Comparison of ENCODE assay signal across 13 cellular contexts in genomic region chr5:97658116-97658900, GRCh38.
DNase-seq lines count a peak whose midpoint lies in the region; TF ChIP-seq lines count a peak whose summit lies in the region.
"Had no signal": no experiment of that assay in that cellular context is flagged by ENCODE, and none has a peak within 500 bp of the region (broad histone marks: within the 10 kb centered on the region; RNA-seq: fewer than 3 reads in every experiment).

No MANE protein-coding gene starts in this region.

- TF ChIP-seq CTCF in GM13977 (IDR thresholded peaks at IDR 0.05; ENCODE audit: extremely low read depth, insufficient read depth, missing control alignments) = no peak

- no peaks in the 10 kb centered on the region for H3K4me1 Mint-ChIP-seq in CD8-positive, alpha-beta memory T cell

- POLR2A ChIA-PET in CD8-positive, alpha-beta memory T cell (lab: Charles Lee) = no interaction called here

- no peaks in the 10 kb centered on the region for H3K36me3 ChIP-seq in adipocyte (ENCODE audit: control insufficient read depth, insufficient read depth, low read length, severe bottlenecking)
- H3K36me3 ChIP-seq in CD8-positive, alpha-beta memory T cell (ENCODE audit: insufficient read depth, low read length) = no peaks in the 10 kb centered on the region
- H3K36me3 ChIP-seq: BLaER1 treated with 17β-estradiol and CSF1 and Interleukin-3, amounts not matched to agents 10 nM and 100 nM had no signal

- no peaks in the 10 kb centered on the region for H3K9me3 ChIP-seq in adipocyte (ENCODE audit: control insufficient read depth, low read length)
- no peaks in the 10 kb centered on the region for H3K9me3 ChIP-seq in CD8-positive, alpha-beta memory T cell (ENCODE audit: low read length)
- H3K9me3 ChIP-seq: BLaER1 treated with 17β-estradiol and CSF1 and Interleukin-3, amounts not matched to agents 10 nM and 100 nM had no signal

- H3K9me3 Mint-ChIP-seq in CD8-positive, alpha-beta memory T cell = peaks cover 0 to 14% (median 0%) of the 10 kb centered on the region in 5 donors

- H3K36me3 Mint-ChIP-seq in CD8-positive, alpha-beta memory T cell = no peaks in the 10 kb centered on the region

- H3K27me3 Mint-ChIP-seq in CD8-positive, alpha-beta memory T cell = no peaks in the 10 kb centered on the region

- no peaks in the 10 kb centered on the region for H3K27me3 ChIP-seq in adipocyte (replicated peaks; ENCODE audit: control insufficient read depth, insufficient read depth, low read length)
- H3K27me3 ChIP-seq in CD8-positive, alpha-beta memory T cell (ENCODE audit: insufficient read depth, low read length, poor library complexity, severe bottlenecking) = no peaks in the 10 kb centered on the region
- H3K27me3 ChIP-seq: BLaER1 treated with 17β-estradiol and CSF1 and Interleukin-3, amounts not matched to agents 10 nM and 100 nM had no signal

- H3K4me1 ChIP-seq in adipocyte (ENCODE audit: control insufficient read depth, insufficient read depth, low read length) = peaks cover 22% of the 10 kb centered on the region
- no peaks in the 10 kb centered on the region for H3K4me1 ChIP-seq in CD8-positive, alpha-beta memory T cell (ENCODE audit: insufficient read depth, low read length)
- H3K4me1 ChIP-seq: BLaER1 treated with 17β-estradiol and CSF1 and Interleukin-3, amounts not matched to agents 10 nM and 100 nM had no signal

- no peak overlapping the region for H3K27ac ChIP-seq in CD8-positive, alpha-beta memory T cell (ENCODE audit: low read depth, low read length)
- H3K27ac ChIP-seq: BLaER1 treated with 17β-estradiol and CSF1 and Interleukin-3, amounts not matched to agents 10 nM and 100 nM had no signal

- DNase-seq in LHCN-M2 (ENCODE audit: low read depth) (peak; percentile 19), adipocyte (ENCODE audit: low read depth) (peak; percentile 22), fibroblast of peridontal ligament (ENCODE audit: extremely low read depth) (peak; percentile 39), GM13977 (ENCODE audit: low spot score) (no peak), NCI-H82 (lab: John Stamatoyannopoulos, UW) (no peak), NCI-H1694 (lab: John Stamatoyannopoulos, UW) (no peak)
- no peak for DNase-seq in CD8-positive, alpha-beta memory T cell
- DNase-seq: HCEC 1CT, MV-4-11, NCI-H1436, NCI-H2081 treated with DMSO at 0.1 percent for 48 hours, Right ventricle myocardium superior had no signal

- in situ Hi-C loops in GM13977 (cut with MboI; ENCODE audit: low pct_unique_long_range_greater_than_20kb, low sequenced_read_pairs, unreplicated experiment) = no loop called here

- H3K4me3 ChIP-seq in adipocyte (ENCODE audit: low read length) = no peak overlapping the region
- H3K4me3 ChIP-seq in CD8-positive, alpha-beta memory T cell (ENCODE audit: low read length) = no peak overlapping the region
- H3K4me3 ChIP-seq: BLaER1 treated with 17β-estradiol and CSF1 and Interleukin-3, amounts not matched to agents 10 nM and 100 nM had no signal

- CTCF ChIA-PET in CD8-positive, alpha-beta memory T cell (lab: Charles Lee) = no interaction called here

- H3K27ac Mint-ChIP-seq in CD8-positive, alpha-beta memory T cell = no peak overlapping the region

- H3K9ac ChIP-seq in adipocyte (ENCODE audit: low read length) = no peak overlapping the region
- H3K9ac ChIP-seq: BLaER1 treated with 17β-estradiol and CSF1 and Interleukin-3, amounts not matched to agents 10 nM and 100 nM had no signal

- H3K4me3 Mint-ChIP-seq in CD8-positive, alpha-beta memory T cell = no peak overlapping the region

Comparison
In these comparisons a context has a peak if more than half of its experiments do, and no peak if none do; other contexts are left out.
1. DNase-seq: peak in LHCN-M2 (single experiment), adipocyte (single experiment) and fibroblast of peridontal ligament (single experiment); none in GM13977 (single experiment), NCI-H82 (single experiment), NCI-H1694 (single experiment) and CD8-positive, alpha-beta memory T cell (0 of 5).